In the genomic region with DNA sequence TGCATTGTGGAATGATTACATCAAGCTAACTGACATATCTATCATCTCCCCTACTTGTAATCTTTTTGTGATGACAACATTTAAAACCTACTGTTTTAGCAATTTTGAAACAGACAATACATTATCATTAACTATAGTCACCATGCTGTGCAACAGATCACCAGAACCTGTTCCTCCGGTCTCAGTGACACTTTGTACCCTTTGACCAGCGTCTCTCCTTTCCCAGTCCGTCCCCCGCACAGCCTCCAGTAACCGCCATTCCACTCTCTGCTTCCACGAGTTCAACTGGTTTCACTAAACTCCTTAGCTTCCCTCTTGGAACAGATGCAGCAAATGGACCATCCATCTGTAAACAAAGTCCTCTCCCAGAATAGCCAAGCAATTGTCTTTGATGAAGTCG, we compare ENCODE assay signal across 20 cellular contexts. TPM values are rescaled to one million over a fixed set of nuclear protein-coding genes. Genes with fewer than 3 reads are reported as not detected.
A peak's percentile ranks its signal among the peaks of the same experiment; 100 is the strongest.
DNase-seq lines count a peak whose midpoint lies in the region; ATAC-seq and TF ChIP-seq lines count a peak whose summit lies in the region.
"Had no signal": no experiment of that assay in that cellular context is flagged by ENCODE, and none has a peak within 500 bp of the region (broad histone marks: within the 10 kb centered on the region; RNA-seq: fewer than 3 reads in every experiment).

No MANE protein-coding gene starts in this region.

- 97% methylated on average over 6 of the region's 7 CpGs for WGBS in mammary epithelial cell (ENCODE audit: low coverage, missing lambda C conversion rate)
- WGBS in hepatocyte (ENCODE audit: low lambda C conversion rate, missing lambda C conversion rate), result 86% methylated on average over 7 of the region's 7 CpGs

- no peaks in the 10 kb centered on the region for H3K27me3 Mint-ChIP-seq in Caco-2 (ENCODE audit: insufficient read depth, unreplicated experiment)
- H3K27me3 Mint-ChIP-seq in Calu3 (ENCODE audit: unreplicated experiment), result no peaks in the 10 kb centered on the region

- no TSS peak for BruUV-seq in Caco-2 (replicated peaks; lab: Mats Ljungman, UMichigan)
- BruUV-seq in Calu3 (replicated peaks; lab: Mats Ljungman, UMichigan), result no TSS peak
- BruUV-seq in PC-9 (replicated peaks; lab: Mats Ljungman, UMichigan), result no TSS peak
- no TSS peak for BruUV-seq in mammary epithelial cell (replicated peaks; lab: Mats Ljungman, UMichigan)

- H3K4me1 Mint-ChIP-seq in Caco-2 (ENCODE audit: low read depth, unreplicated experiment), result peaks cover 29% of the 10 kb centered on the region
- H3K4me1 Mint-ChIP-seq in Calu3 (ENCODE audit: low read depth, unreplicated experiment), result peaks cover 50% of the 10 kb centered on the region
- H3K4me1 Mint-ChIP-seq: CD4-positive, alpha-beta memory T cell had no signal

- H3K4me3 ChIP-seq in Caco-2 (ENCODE audit: low read depth, low read length) (no peak overlapping the region), PC-9 (no peak overlapping the region), mammary epithelial cell (replicated peaks in 1 of 3; ENCODE audit: insufficient read depth in 1 of 3, low read depth in 2 of 3, low read length in 3 of 3) (no peak overlapping the region), hepatocyte (no peak overlapping the region)
- H3K4me3 ChIP-seq: A549, HAP-1 had no signal

- H3K9me3 Mint-ChIP-seq in Caco-2 (ENCODE audit: unreplicated experiment) (no peaks in the 10 kb centered on the region), Calu3 (ENCODE audit: low read depth, unreplicated experiment) (no peaks in the 10 kb centered on the region)
- H3K9me3 Mint-ChIP-seq: CD4-positive, alpha-beta memory T cell had no signal

- H4K20me1 ChIP-seq in PC-9 (ENCODE audit: insufficient read depth), result 0 out of 2 replicates have a peak, but pooled peaks cover 2% of the 10 kb centered on the region
- H4K20me1 ChIP-seq in mammary epithelial cell (ENCODE audit: insufficient read depth, low read length), result no peaks in the 10 kb centered on the region
- no peaks in the 10 kb centered on the region for H4K20me1 ChIP-seq in hepatocyte (ENCODE audit: insufficient read depth, poor library complexity, severe bottlenecking)

- H3K4me1 ChIP-seq in Caco-2 (peaks cover 30% of the 10 kb centered on the region), PC-9 (replicated peaks; ENCODE audit: insufficient read depth) (peaks cover 66% of the 10 kb centered on the region), mammary epithelial cell (ENCODE audit: insufficient read depth, low read length) (peaks cover 32% of the 10 kb centered on the region), hepatocyte (ENCODE audit: insufficient read depth) (peaks cover 23% of the 10 kb centered on the region)
- H3K4me1 ChIP-seq: HAP-1 had no signal

- H2AFZ ChIP-seq in PC-9 (no peak overlapping the region), mammary epithelial cell (ENCODE audit: low read depth, low read length) (no peak overlapping the region), hepatocyte (no peak overlapping the region)

- H3K27ac Mint-ChIP-seq in Caco-2 (ENCODE audit: unreplicated experiment) (no peak overlapping the region), Calu3 (ENCODE audit: unreplicated experiment) (peak overlapping the region; percentile 64)
- H3K27ac Mint-ChIP-seq: CD4-positive, alpha-beta memory T cell had no signal

- H3K36me3 Mint-ChIP-seq in Caco-2 (ENCODE audit: insufficient read depth, unreplicated experiment) (peaks cover 14% of the 10 kb centered on the region), Calu3 (ENCODE audit: insufficient read depth, unreplicated experiment) (peaks cover 5% of the 10 kb centered on the region)
- H3K36me3 Mint-ChIP-seq: CD4-positive, alpha-beta memory T cell had no signal

- no peak for TF ChIP-seq CTCF in Caco-2 (IDR thresholded peaks at IDR 0.05; ENCODE audit: insufficient read depth in 1 of 2, low read depth in 1 of 2, low read length in 1 of 2, severe bottlenecking in 1 of 2, unreplicated experiment in 1 of 2)
- TF ChIP-seq CTCF in Calu3 (IDR thresholded peaks at IDR 0.05; ENCODE audit: unreplicated experiment), result no peak
- TF ChIP-seq CTCF in PC-9 (conservative IDR thresholded peaks at IDR 0.05), result no peak
- no peak for TF ChIP-seq CTCF in mammary epithelial cell (conservative IDR thresholded peaks at IDR 0.05 in 1 of 2, IDR thresholded peaks at IDR 0.05 in 1 of 2; ENCODE audit: extremely low read depth in 1 of 2, insufficient read depth in 1 of 2, low read depth in 1 of 2, low read length in 2 of 2)
- TF ChIP-seq CTCF in hepatocyte (IDR thresholded peaks at IDR 0.05; ENCODE audit: poor library complexity), result no peak

- dilution Hi-C loops in mammary epithelial cell (cut with HindIII; ENCODE audit: low sequenced_read_pairs), result no loop called here

- H3K4me3 Mint-ChIP-seq in Caco-2 (ENCODE audit: unreplicated experiment) (peak overlapping the region; percentile 22), Calu3 (ENCODE audit: low read depth, unreplicated experiment) (no peak overlapping the region)
- H3K4me3 Mint-ChIP-seq: CD4-positive, alpha-beta memory T cell had no signal

- peaks cover 31% of the 10 kb centered on the region for H3F3A ChIP-seq in PC-9 (ENCODE audit: insufficient read depth, low read depth)

- H3K9me3 ChIP-seq in Caco-2, result no peaks in the 10 kb centered on the region
- H3K9me3 ChIP-seq in PC-9 (ENCODE audit: insufficient read depth, low read depth), result no peaks in the 10 kb centered on the region
- H3K9me3 ChIP-seq in mammary epithelial cell (replicated peaks; ENCODE audit: insufficient read depth, low read length), result no peaks in the 10 kb centered on the region
- H3K9me3 ChIP-seq in hepatocyte (ENCODE audit: low read depth), result no peaks in the 10 kb centered on the region
- H3K9me3 ChIP-seq: A549, BE2C, HAP-1 had no signal

- H3K9me2 ChIP-seq in PC-9 (ENCODE audit: insufficient read depth) (no peaks in the 10 kb centered on the region), hepatocyte (replicated peaks; ENCODE audit: insufficient read depth) (no peaks in the 10 kb centered on the region)

- H3K79me2 ChIP-seq in PC-9 (ENCODE audit: low read depth) (peaks cover 28% of the 10 kb centered on the region), mammary epithelial cell (ENCODE audit: insufficient read depth, low read length) (peaks cover 7% of the 10 kb centered on the region), hepatocyte (no peaks in the 10 kb centered on the region)

- in situ Hi-C loops in mammary epithelial cell (cut with MboI; ENCODE audit: low sequenced_read_pairs in 2 of 2), result loop anchor here (5.0 to 25.0 kb wide), 3 partner anchors 80 to 170 kb away; a partner anchor contains a TSS

- intact Hi-C loops in Caco-2 (cut with micrococcal nuclease; ENCODE audit: unreplicated experiment) (no loop called here), Calu3 (cut with micrococcal nuclease; ENCODE audit: unreplicated experiment) (no loop called here), PC-9 (cut with micrococcal nuclease; ENCODE audit: unreplicated experiment) (no loop called here), mammary epithelial cell (cut with micrococcal nuclease) (no loop called here)

- no peaks in the 10 kb centered on the region for H3K36me3 ChIP-seq in Caco-2 (ENCODE audit: control insufficient read depth, insufficient read depth, low read length)
- peaks cover 13% of the 10 kb centered on the region for H3K36me3 ChIP-seq in PC-9 (ENCODE audit: low read depth)
- H3K36me3 ChIP-seq in mammary epithelial cell (ENCODE audit: insufficient read depth, low read length), result peaks cover 7% of the 10 kb centered on the region
- no peaks in the 10 kb centered on the region for H3K36me3 ChIP-seq in hepatocyte (replicated peaks; ENCODE audit: insufficient read depth, low read depth)
- H3K36me3 ChIP-seq: BE2C, HAP-1 had no signal

- no peak for ATAC-seq in GM21786 (IDR thresholded peaks at IDR 0.05; ENCODE audit: unreplicated experiment)
- ATAC-seq: A549 had no signal

- peak; percentile 62 for DNase-seq in Caco-2
- DNase-seq in Calu3, result no peak
- peak in 1 of 2 experiments; percentile 55 for DNase-seq in PC-9
- DNase-seq in mucosa of gallbladder (ENCODE audit: low spot score), result peak; percentile 33
- DNase-seq in mammary epithelial cell, result no peak
- no peak for DNase-seq in hepatocyte (ENCODE audit: low spot score)
- DNase-seq: BE2C; CD4-positive, alpha-beta memory T cell; COR-L47; DMS 273 treated with DMSO at 0.1 percent for 48 hours; DMS79 treated with DMSO at 0.1 percent for 48 hours; EL; KBM-7 had no signal

- no peak overlapping the region for H3K9ac ChIP-seq in mammary epithelial cell (ENCODE audit: insufficient read depth, low read length)

- CTCF ChIA-PET in Caco-2 (lab: Charles Lee) (interaction anchor here (1.1 kb wide), 1 partner anchor 23 kb away, joined by 3 read pairs; no protein-coding TSS in a partner anchor), Calu3 (lab: Charles Lee) (no interaction called here), PC-9 (lab: Charles Lee) (no interaction called here), mammary epithelial cell (lab: Charles Lee; ENCODE audit: low non-redundant PET) (no interaction called here)

- H3K27ac ChIP-seq in PC-9 (peak overlapping the region; percentile 33), mammary epithelial cell (ENCODE audit: insufficient read depth, low read depth, low read length) (no peak overlapping the region), hepatocyte (no peak overlapping the region)
- H3K27ac ChIP-seq: C4-2B, HL-60 had no signal

- no peaks in the 10 kb centered on the region for H3K27me3 ChIP-seq in Caco-2 (replicated peaks; ENCODE audit: control insufficient read depth, insufficient read depth, low read length)
- H3K27me3 ChIP-seq in PC-9 (ENCODE audit: insufficient read depth, low read depth), result no peaks in the 10 kb centered on the region
- H3K27me3 ChIP-seq in mammary epithelial cell (ENCODE audit: insufficient read depth, low read length), result no peaks in the 10 kb centered on the region
- no peaks in the 10 kb centered on the region for H3K27me3 ChIP-seq in hepatocyte
- H3K27me3 ChIP-seq: BE2C had no signal

- POLR2A ChIA-PET in Caco-2 (lab: Charles Lee) (no interaction called here), PC-9 (lab: Charles Lee; ENCODE audit: unreplicated experiment) (no interaction called here)

- H3K4me2 ChIP-seq in PC-9, result peak overlapping the region; percentile 10
- no peak overlapping the region for H3K4me2 ChIP-seq in mammary epithelial cell (ENCODE audit: insufficient read depth, low read depth, low read length)
- H3K4me2 ChIP-seq in hepatocyte, result no peak overlapping the region
- H3K4me2 ChIP-seq: A549 had no signal

RNA-seq across cellular contexts. Expression of a gene that starts 21.8 kb away (rescaled TPM):
- 17.7 and 18.4 TPM in 2 replicates for total RNA-seq in Caco-2 (2022)
- total RNA-seq in Calu3 (2022), result 27.4 and 31.1 TPM in 2 replicates
- 33.8 and 38.6 TPM in 2 replicates for total RNA-seq in PC-9 (2021)
- 50.0 TPM for total RNA-seq in mucosa of gallbladder
- total RNA-seq in mammary epithelial cell, result 10 to 100 TPM; 67.5 to 71.3 TPM
- polyA plus RNA-seq in mammary epithelial cell, result 35.9 TPM
- 57.5 TPM for polyA minus RNA-seq in mammary epithelial cell
- total RNA-seq in hepatocyte, result 33.6 and 46.8 TPM in 2 replicates
- polyA plus RNA-seq in hepatocyte, result 28.1 and 35.4 TPM in 2 replicates

RNA-seq across cellular contexts. Expression of a gene that starts 55.6 kb away (rescaled TPM):
- total RNA-seq in Caco-2 (2022) (not detected in 2 replicates), Calu3 (2022) (0.22 TPM in 1 of 2 replicates, not detected in the other), PC-9 (2021) (0.20 TPM in 1 of 2 replicates, not detected in the other), mucosa of gallbladder (0.23 TPM), mammary epithelial cell (10 to 100 TPM in 1 of 2 donors, 1 to 10 TPM in 1; 9.2 to 15.0 TPM), hepatocyte (0.28 TPM in 1 of 2 replicates, not detected in the other)
- polyA plus RNA-seq in mammary epithelial cell (18.5 TPM), hepatocyte (0.44 TPM in 1 of 2 replicates, not detected in the other)
- not detected for polyA minus RNA-seq in mammary epithelial cell
- total RNA-seq: CD4-positive, alpha-beta memory T cell; H1 had no signal
- polyA plus RNA-seq: AG04450; CD4-positive, alpha-beta memory T cell; H1 had no signal

Comparison
In these comparisons a context has a peak if more than half of its experiments do, and no peak if none do; other contexts are left out.
1. DNase-seq: peak in Caco-2 (2 of 2) and mucosa of gallbladder (single experiment); none in Calu3 (single experiment), mammary epithelial cell (single experiment) and hepatocyte (single experiment).